8 cellular contexts compared by ENCODE assay signal in the genomic region with DNA sequence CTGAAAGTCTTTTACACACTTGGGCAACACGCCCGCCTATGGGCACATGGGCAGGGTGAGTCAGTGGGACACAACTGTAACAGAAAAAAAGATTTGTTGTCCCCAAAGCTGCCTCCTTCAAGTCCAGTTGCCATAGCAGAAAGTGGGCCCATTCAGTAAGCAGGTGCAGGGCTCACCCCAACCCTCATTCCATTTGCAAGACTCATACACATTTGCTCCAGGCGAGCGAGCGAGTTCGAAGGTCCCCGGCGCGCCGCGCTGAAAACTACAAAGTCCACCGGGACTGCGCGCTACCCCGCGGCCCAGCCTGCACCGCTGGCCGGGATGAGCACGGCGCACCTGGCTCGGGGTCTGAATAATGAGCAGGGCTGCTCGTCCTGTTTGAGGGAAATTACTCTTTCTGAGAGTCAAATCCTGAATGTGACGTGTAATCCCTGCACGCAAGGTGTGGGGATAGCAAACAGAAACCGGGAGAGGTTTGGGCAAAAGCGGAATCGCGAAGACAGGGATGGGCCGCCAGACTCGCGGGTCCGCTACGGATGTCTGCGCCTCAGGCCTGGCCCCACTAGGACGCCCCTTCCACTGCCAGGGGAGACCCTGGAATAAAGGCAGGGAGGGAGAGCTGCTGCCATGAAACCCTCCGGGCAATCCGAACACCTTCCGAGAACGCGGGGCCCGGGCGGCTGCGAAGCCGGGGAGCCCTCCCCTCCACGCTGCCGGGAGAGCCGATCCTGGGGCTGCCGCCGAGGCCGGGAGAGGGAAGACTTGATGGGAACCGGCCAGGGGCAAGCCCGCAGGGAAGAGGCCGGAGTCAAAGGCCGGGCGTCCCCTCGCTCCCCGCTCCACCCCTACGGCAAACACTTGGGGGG. TPM values are rescaled to one million over a fixed set of nuclear protein-coding genes. Genes with fewer than 3 reads are reported as not detected.
DNase-seq lines count a peak whose midpoint lies in the region; ATAC-seq, FAIRE-seq and TF ChIP-seq lines count a peak whose summit lies in the region.

No MANE protein-coding gene starts in this region.

- H3K36me3 ChIP-seq in GM12878 (ENCODE audit: control insufficient read depth in 2 of 2, insufficient read depth in 2 of 2, low read length in 1 of 2) (no peaks in the 10 kb centered on the region), keratinocyte (ENCODE audit: control insufficient read depth in 2 of 2, extremely low read depth in 1 of 2, insufficient read depth in 2 of 2, low read length in 2 of 2) (no peaks in the 10 kb centered on the region)

- CTCF ChIA-PET in activated naive CD4-positive, alpha-beta T cell treated with anti-CD3 and anti-CD28 coated beads for 36 hours (lab: Charles Lee), result no interaction called here
- CTCF ChIA-PET in activated naive CD4-positive, alpha-beta T cell treated with anti-CD3 and anti-CD28 coated beads, Interleukin-2, amount 10 ng/mL, durations not matched to agents 7 days and 5 days (lab: Charles Lee), result no interaction called here
- CTCF ChIA-PET in GM12878 (lab: Yijun Ruan, JAX), result no interaction called here

- SMC1A ChIA-PET in GM12878 (lab: Charles Lee; ENCODE audit: uncharacterized antibody, unreplicated experiment), result no interaction called here

- H3K27ac Mint-ChIP-seq in activated naive CD4-positive, alpha-beta T cell treated with anti-CD3 and anti-CD28 coated beads for 36 hours, result no peak overlapping the region
- H3K27ac Mint-ChIP-seq in activated naive CD4-positive, alpha-beta T cell treated with anti-CD3 and anti-CD28 coated beads, Interleukin-2, amount 10 ng/mL, durations not matched to agents 7 days and 5 days, result no peak overlapping the region

- H3K9me3 ChIP-seq in GM12878 (replicated peaks; ENCODE audit: control insufficient read depth, insufficient read depth, low read length), result no peaks in the 10 kb centered on the region
- no peaks in the 10 kb centered on the region for H3K9me3 ChIP-seq in keratinocyte (ENCODE audit: control insufficient read depth, low read depth, low read length)

- 35% methylated on average over 56 of the region's 58 CpGs for WGBS in GM12878 (ENCODE audit: insufficient coverage, insufficient replicate concordance, low lambda C conversion rate, missing lambda C conversion rate)

- peak overlapping the region; percentile 34 for H3K4me3 Mint-ChIP-seq in activated naive CD4-positive, alpha-beta T cell treated with anti-CD3 and anti-CD28 coated beads for 36 hours
- H3K4me3 Mint-ChIP-seq in activated naive CD4-positive, alpha-beta T cell treated with anti-CD3 and anti-CD28 coated beads, Interleukin-2, amount 10 ng/mL, durations not matched to agents 7 days and 5 days, result no peak overlapping the region

- H3K4me3 ChIP-seq in GM12878, result no peak overlapping the region
- peak overlapping the region; percentile 53 to 81 (median 74) for H3K4me3 ChIP-seq in keratinocyte (ENCODE audit: control insufficient read depth in 2 of 3, extremely low read depth in 1 of 3, insufficient read depth in 2 of 3, low read depth in 1 of 3, low read length in 3 of 3)
- peak overlapping the region; percentile 30 to 60 (median 48) for H3K4me3 ChIP-seq in skin epidermis

- no peak overlapping the region for H3K4me2 ChIP-seq in GM12878 (ENCODE audit: control insufficient read depth, insufficient read depth)
- H3K4me2 ChIP-seq in keratinocyte (ENCODE audit: control insufficient read depth, extremely low read depth, insufficient read depth, low read depth, low read length), result peak overlapping the region; percentile 92

- RAD21 ChIA-PET in GM12878 (lab: Charles Lee; ENCODE audit: unreplicated experiment), result no interaction called here

- dilution Hi-C loops in keratinocyte (cut with MboI; ENCODE audit: extremely low pct_ligation_motif_present, low sequenced_read_pairs), result no loop called here

- ATAC-seq in GM12878 (no peak), GM19395 (IDR thresholded peaks at IDR 0.05; ENCODE audit: unreplicated experiment) (no peak)
- no peak for ATAC-seq in activated CD4-positive, CD25-positive, alpha-beta regulatory T cell treated with anti-CD3 and anti-CD28 coated beads, Interleukin-2, amount 50 U/mL, for 24 hours

- H3K9ac ChIP-seq in GM12878 (ENCODE audit: control insufficient read depth, insufficient read depth, low read length), result no peak overlapping the region
- H3K9ac ChIP-seq in keratinocyte (ENCODE audit: control insufficient read depth, extremely low read depth, insufficient read depth, low read length), result peak overlapping the region; percentile 79

- H3K27ac ChIP-seq in GM12878 (ENCODE audit: control insufficient read depth, insufficient read depth) (no peak overlapping the region), keratinocyte (ENCODE audit: control insufficient read depth, insufficient read depth, low read length) (peak overlapping the region; percentile 48), skin epidermis (peak overlapping the region in 14 of 21 experiments; percentile 0 to 89 (median 68))

- H4K20me1 ChIP-seq in GM12878 (ENCODE audit: control insufficient read depth, insufficient read depth) (no peaks in the 10 kb centered on the region), keratinocyte (ENCODE audit: control insufficient read depth, extremely low read depth, insufficient read depth, low read length) (no peaks in the 10 kb centered on the region)

- TF ChIP-seq RAD21 in GM12878 (IDR thresholded peaks at IDR 0.05; ENCODE audit: insufficient read depth, low read depth, low read length), result no peak

- no peak for TF ChIP-seq CTCF in GM12878 (IDR thresholded peaks at IDR 0.05 in 2 of 3, conservative IDR thresholded peaks at IDR 0.05 in 1 of 3; ENCODE audit: control insufficient read depth in 2 of 3, extremely low read depth in 1 of 3, insufficient read depth in 1 of 3, low read depth in 3 of 3, low read length in 3 of 3)
- no peak for TF ChIP-seq CTCF in keratinocyte (optimal IDR thresholded peaks at IDR 0.05 in 1 of 3, IDR thresholded peaks at IDR 0.05 in 1 of 3, conservative IDR thresholded peaks at IDR 0.05 in 1 of 3; ENCODE audit: extremely low read depth in 1 of 3, insufficient read depth in 2 of 3, low read length in 3 of 3)

- in situ Hi-C loops in GM12878 (cut with MboI), result no loop called here

- no peak overlapping the region for H2AFZ ChIP-seq in GM12878 (ENCODE audit: control insufficient read depth, low read depth, low read length)
- H2AFZ ChIP-seq in keratinocyte (ENCODE audit: control insufficient read depth, low read length), result peak overlapping the region; percentile 85

- TF ChIP-seq POLR2A in GM12878 (IDR thresholded peaks at IDR 0.05; ENCODE audit: low read depth, low read length), result no peak

- no peaks in the 10 kb centered on the region for H3K36me3 Mint-ChIP-seq in activated naive CD4-positive, alpha-beta T cell treated with anti-CD3 and anti-CD28 coated beads for 36 hours (ENCODE audit: low read depth)
- H3K36me3 Mint-ChIP-seq in activated naive CD4-positive, alpha-beta T cell treated with anti-CD3 and anti-CD28 coated beads, Interleukin-2, amount 10 ng/mL, durations not matched to agents 7 days and 5 days, result no peaks in the 10 kb centered on the region

- H3K79me2 ChIP-seq in GM12878 (ENCODE audit: control insufficient read depth, insufficient read depth, low read length), result no peaks in the 10 kb centered on the region
- no peaks in the 10 kb centered on the region for H3K79me2 ChIP-seq in keratinocyte (ENCODE audit: control insufficient read depth, insufficient read depth, low read length)

- no peaks in the 10 kb centered on the region for H3K4me1 ChIP-seq in GM12878 (ENCODE audit: control insufficient read depth, insufficient read depth, low read length)
- H3K4me1 ChIP-seq in keratinocyte (ENCODE audit: control insufficient read depth, extremely low read depth, insufficient read depth, low read length), result peaks cover 9% of the 10 kb centered on the region

- no peak for FAIRE-seq in GM12878 (lab: Jason Lieb, UNC)
- no peak for FAIRE-seq in keratinocyte (lab: Jason Lieb, UNC)

- peaks cover 40% of the 10 kb centered on the region for H3K27me3 Mint-ChIP-seq in activated naive CD4-positive, alpha-beta T cell treated with anti-CD3 and anti-CD28 coated beads for 36 hours (ENCODE audit: low read depth)
- H3K27me3 Mint-ChIP-seq in activated naive CD4-positive, alpha-beta T cell treated with anti-CD3 and anti-CD28 coated beads, Interleukin-2, amount 10 ng/mL, durations not matched to agents 7 days and 5 days, result peaks cover 54% of the 10 kb centered on the region

- H3K9me3 Mint-ChIP-seq in activated naive CD4-positive, alpha-beta T cell treated with anti-CD3 and anti-CD28 coated beads for 36 hours, result no peaks in the 10 kb centered on the region
- H3K9me3 Mint-ChIP-seq in activated naive CD4-positive, alpha-beta T cell treated with anti-CD3 and anti-CD28 coated beads, Interleukin-2, amount 10 ng/mL, durations not matched to agents 7 days and 5 days, result no peaks in the 10 kb centered on the region

- BruUV-seq in GM12878 (replicated peaks; lab: Mats Ljungman, UMichigan), result no TSS peak

- H3K9me1 ChIP-seq in keratinocyte (ENCODE audit: control insufficient read depth, extremely low read depth, insufficient read depth, low read length), result no peaks in the 10 kb centered on the region

- POLR2A ChIA-PET in GM12878 (lab: Charles Lee), result no interaction called here

- H3K27me3 ChIP-seq in GM12878 (replicated peaks in 1 of 2; ENCODE audit: control insufficient read depth in 2 of 2, insufficient read depth in 2 of 2, low read length in 1 of 2) (peaks cover 3% of the 10 kb centered on the region in 2 experiments; a peak in 3 of 4 replicates), keratinocyte (ENCODE audit: control insufficient read depth, extremely low read depth, insufficient read depth, low read length) (no peaks in the 10 kb centered on the region)

- TF ChIP-seq EP300 in GM12878 (IDR thresholded peaks at IDR 0.05; ENCODE audit: borderline replicate concordance in 1 of 2, control insufficient read depth in 1 of 2, low read depth in 2 of 2, low read length in 2 of 2), result no peak

- peaks cover 7% of the 10 kb centered on the region for H3K4me1 Mint-ChIP-seq in activated naive CD4-positive, alpha-beta T cell treated with anti-CD3 and anti-CD28 coated beads for 36 hours (ENCODE audit: low read depth)
- peaks cover 8% of the 10 kb centered on the region for H3K4me1 Mint-ChIP-seq in activated naive CD4-positive, alpha-beta T cell treated with anti-CD3 and anti-CD28 coated beads, Interleukin-2, amount 10 ng/mL, durations not matched to agents 7 days and 5 days

- intact Hi-C loops in activated naive CD4-positive, alpha-beta T cell treated with anti-CD3 and anti-CD28 coated beads for 36 hours (cut with micrococcal nuclease), result no loop called here
- intact Hi-C loops in GM12878 (cut with micrococcal nuclease; ENCODE audit: unreplicated experiment), result no loop called here

- no peak for DNase-seq in activated naive CD4-positive, alpha-beta T cell treated with anti-CD3 and anti-CD28 coated beads for 36 hours
- no peak for DNase-seq in activated naive CD4-positive, alpha-beta T cell treated with anti-CD3 and anti-CD28 coated beads, Interleukin-2, amount 10 ng/mL, durations not matched to agents 7 days and 5 days
- DNase-seq in GM12878 (ENCODE audit: low read depth, low spot score), result no peak
- DNase-seq in keratinocyte (ENCODE audit: low read depth, low spot score), result no peak
- DNase-seq in SK-N-DZ (ENCODE audit: low spot score), result no peak

RNA-seq across cellular contexts. Expression of gene COBL, which starts 1.0 kb away (rescaled TPM):
- not detected for total RNA-seq in activated naive CD4-positive, alpha-beta T cell treated with anti-CD3 and anti-CD28 coated beads for 36 hours
- not detected in 2 replicates for total RNA-seq in GM12878 (2013; cell fraction: nucleolus; rRNA removed)
- total RNA-seq in GM12878 (2014; rRNA removed), result not detected in 2 replicates
- not detected in 2 replicates for total RNA-seq in GM12878 (2014; rRNA removed; fragmentation: Illumina TruSeq; extraction: Trizol)
- total RNA-seq in GM12878 (2021), result 0.03 and 0.21 TPM in 2 replicates
- polyA plus RNA-seq in GM12878 (2011; ENCODE audit: low read depth), result not detected
- not detected in 2 replicates for polyA plus RNA-seq in GM12878 (2011; rRNA removed)
- not detected in 2 replicates for polyA plus RNA-seq in GM12878 (2011; cell fraction: cytosol; rRNA removed)
- not detected in 2 replicates for polyA plus RNA-seq in GM12878 (2011; cell fraction: nucleus; rRNA removed)
- not detected in 2 replicates for polyA plus RNA-seq in GM12878 (2012)
- polyA plus RNA-seq in GM12878 (2014; fragmentation: Illumina TruSeq; extraction: Trizol), result not detected in 2 replicates
- polyA plus RNA-seq in GM12878 (2014; fragmentation: Nextera tagmentation; extraction: Ambion mirVana), result not detected
- not detected in 2 replicates for polyA plus RNA-seq in GM12878 (2014; rRNA removed)
- polyA plus RNA-seq in GM12878 (2016; fragmentation: Nextera tagmentation; extraction: Ambion mirVana), result not detected
- polyA minus RNA-seq in GM12878 (2011; rRNA and poly(A)+ RNA removed), result not detected in 2 replicates
- polyA minus RNA-seq in GM12878 (2011; cell fraction: cytosol; rRNA and poly(A)+ RNA removed), result 0.21 and 0.40 TPM in 2 replicates
- polyA minus RNA-seq in GM12878 (2011; cell fraction: nucleus; rRNA and poly(A)+ RNA removed), result 0.19 TPM in 1 of 2 replicates, not detected in the other
- 4.4 to 6.5 TPM (median 4.5 TPM) in 3 replicates for polyA plus RNA-seq in keratinocyte
- polyA plus RNA-seq in keratinocyte (2011; ENCODE audit: low read depth), result 3.7 TPM
- 7.9 and 9.7 TPM in 2 replicates for polyA plus RNA-seq in keratinocyte (2011; cell fraction: cytosol; rRNA removed)
- polyA plus RNA-seq in keratinocyte (2011; cell fraction: nucleus; rRNA removed), result 8.6 and 10.8 TPM in 2 replicates
- polyA plus RNA-seq in keratinocyte (2012; ENCODE audit: low replicate concordance), result 5.4 and 6.8 TPM in 2 replicates
- polyA minus RNA-seq in keratinocyte, result 4.5 to 12.7 TPM (median 9.8 TPM) in 3 replicates
- polyA minus RNA-seq in keratinocyte (2011; cell fraction: cytosol; rRNA and poly(A)+ RNA removed), result 5.6 TPM
- polyA minus RNA-seq in keratinocyte (2011; cell fraction: nucleus; rRNA and poly(A)+ RNA removed), result 7.6 and 12.6 TPM in 2 replicates
- not detected in 2 replicates for polyA plus RNA-seq in SK-N-DZ (2014; cell fraction: cytosol; rRNA removed)
- not detected in 2 replicates for polyA plus RNA-seq in SK-N-DZ (2014; cell fraction: nucleus; rRNA removed)
